In genomic region chr7:158314394-158314793, GRCh38 we compare ENCODE assay signal across 25 cellular contexts.
"Had no signal": no experiment of that assay in that cellular context is flagged by ENCODE, and none has a peak within 500 bp of the region (broad histone marks: within the 10 kb centered on the region; RNA-seq: fewer than 3 reads in every experiment).

No MANE protein-coding gene starts in this region.

- H3K4me1 Mint-ChIP-seq: mesothelial cell of epicardium; naive B cell; natural killer cell; stimulated activated effector memory CD8-positive, alpha-beta T cell treated with anti-CD3 and anti-CD28 coated beads, Interleukin-12 subunit alpha, Interleukin-12 subunit beta, amount 100 ng/mL, for 72 hours had no signal

- H3K4me1 ChIP-seq: left lung, parathyroid adenoma, uterus had no signal

- FAIRE-seq: islet of Langerhans, kidney, small intestine had no signal

- H3K36me3 Mint-ChIP-seq: immature natural killer cell; naive B cell; natural killer cell; stimulated activated effector memory CD8-positive, alpha-beta T cell treated with anti-CD3 and anti-CD28 coated beads, Interleukin-12 subunit alpha, Interleukin-12 subunit beta, amount 100 ng/mL, for 72 hours had no signal

- H3K9ac ChIP-seq: neural progenitor cell, parathyroid adenoma had no signal

- H3K27me3 Mint-ChIP-seq: naive B cell had no signal

- H2AFZ ChIP-seq: neural progenitor cell, parathyroid adenoma had no signal

- DNase-seq: hippocampal formation; immature natural killer cell; kidney; left colon; left lung; mesendoderm; naive B cell; natural killer cell; nephron progenitor cell; right cardiac atrium; sigmoid colon; small intestine; spleen; stimulated activated CD4-positive, alpha-beta T cell treated with anti-CD3 and anti-CD28 coated beads, Interleukin-4, amount 100 ng/mL, for 24 hours; stimulated activated naive CD4-positive, alpha-beta T cell; uterus had no signal

- H3K79me2 ChIP-seq: parathyroid adenoma had no signal

- H3K27me3 ChIP-seq: neural progenitor cell, tibial nerve, uterus had no signal

- H3K4me2 ChIP-seq: neural progenitor cell had no signal

- H3K36me3 ChIP-seq: left lung, neural progenitor cell, sigmoid colon, spleen, tibial nerve, uterus had no signal

- ATAC-seq: left colon; left lung; natural killer cell; right cardiac atrium; stimulated activated effector memory CD8-positive, alpha-beta T cell treated with anti-CD3 and anti-CD28 coated beads, Interleukin-12 subunit alpha, Interleukin-12 subunit beta, amount 100 ng/mL, for 72 hours had no signal

- H3K4me3 Mint-ChIP-seq: immature natural killer cell; mesothelial cell of epicardium; natural killer cell; nephron progenitor cell; neural progenitor cell; stimulated activated effector memory CD8-positive, alpha-beta T cell treated with anti-CD3 and anti-CD28 coated beads, Interleukin-12 subunit alpha, Interleukin-12 subunit beta, amount 100 ng/mL, for 72 hours; stimulated activated naive CD8-positive, alpha-beta T cell treated with anti-CD3 and anti-CD28 coated beads, Interleukin-15, Interleukin-2, amounts not matched to agents 100 ng/mL and 50 ng/mL, for 24 hours; type B pancreatic cell had no signal

- H3K27ac ChIP-seq: left lung, neural progenitor cell, parathyroid adenoma, sigmoid colon, spleen, tibial nerve, uterus had no signal

- H3K27ac Mint-ChIP-seq: immature natural killer cell; mesothelial cell of epicardium; natural killer cell; nephron progenitor cell; neural progenitor cell; stimulated activated effector memory CD8-positive, alpha-beta T cell treated with anti-CD3 and anti-CD28 coated beads, Interleukin-12 subunit alpha, Interleukin-12 subunit beta, amount 100 ng/mL, for 72 hours; stimulated activated naive CD8-positive, alpha-beta T cell treated with anti-CD3 and anti-CD28 coated beads, Interleukin-15, Interleukin-2, amounts not matched to agents 100 ng/mL and 50 ng/mL, for 24 hours; type B pancreatic cell had no signal

- H3K9me3 ChIP-seq: uterus had no signal

- H3K4me3 ChIP-seq: left lung, lung, neural progenitor cell, sigmoid colon, spleen, tibial nerve, uterus had no signal
